Comparison of ENCODE assay signal across 8 cellular contexts in the genomic region with DNA sequence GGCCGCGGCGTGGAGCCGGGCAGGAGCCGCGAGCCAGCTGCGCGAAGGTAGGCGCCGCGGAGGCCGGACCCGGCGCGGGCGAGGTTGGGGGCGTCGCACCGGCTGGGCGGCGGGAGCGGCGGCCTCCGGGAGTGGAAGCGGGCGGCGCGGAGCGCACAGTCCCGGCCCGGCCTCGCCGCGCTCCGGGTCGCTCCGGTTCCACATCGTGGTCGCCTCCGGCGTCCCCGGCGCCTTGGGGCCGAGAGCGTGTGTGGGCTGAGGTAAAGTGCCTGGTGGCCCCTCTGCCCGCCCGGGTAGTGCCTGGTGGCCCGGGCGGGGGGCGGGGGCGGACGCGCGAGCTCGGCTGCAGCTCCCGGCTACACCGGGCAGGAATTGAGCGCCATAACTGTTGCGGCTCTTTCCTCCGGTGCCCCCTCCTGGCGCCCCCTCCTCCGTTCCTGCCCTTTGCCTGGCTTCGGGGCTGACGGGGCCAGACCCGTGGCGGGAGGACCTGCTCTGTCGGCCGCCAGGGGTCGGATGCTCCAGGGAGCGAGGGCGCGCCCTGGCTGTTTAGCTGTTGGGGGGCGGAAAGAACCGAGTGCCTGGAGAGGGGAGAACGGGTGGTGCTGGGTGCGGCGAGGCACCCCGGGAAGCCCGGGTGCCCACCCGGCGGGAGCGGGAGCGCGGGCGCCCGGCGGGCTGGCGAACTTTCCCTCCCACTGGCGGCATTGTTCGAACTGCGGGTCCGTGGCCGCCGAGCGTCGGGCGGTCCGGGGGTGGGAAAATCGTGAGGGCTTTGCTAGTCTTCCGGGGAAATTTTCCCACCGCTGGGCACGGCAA. TPM values are rescaled to one million over a fixed set of nuclear protein-coding genes. Genes with fewer than 3 reads are reported as not detected.
DNase-seq lines count a peak whose midpoint lies in the region; ATAC-seq and TF ChIP-seq lines count a peak whose summit lies in the region.

No MANE protein-coding gene starts in this region.

- ATAC-seq in HG02623 (IDR thresholded peaks at IDR 0.05; ENCODE audit: unreplicated experiment) (peak; percentile 43), heart right ventricle (peak; percentile 56 to 81 (median 60))

- no peaks in the 10 kb centered on the region for H3K9me2 ChIP-seq in OCI-LY1 (ENCODE audit: low read depth, low read length)

- H3K4me3 ChIP-seq in OCI-LY1 (ENCODE audit: low read depth, low read length, poor library complexity, severe bottlenecking) (peak overlapping the region; percentile 77), heart right ventricle (peak overlapping the region; percentile 41 to 78 (median 72))

- no peak overlapping the region for H2AFZ ChIP-seq in OCI-LY1 (ENCODE audit: low read length)

- H4K20me1 ChIP-seq in OCI-LY1 (ENCODE audit: insufficient read depth, low read length) = no peaks in the 10 kb centered on the region

- peak; percentile 26 for DNase-seq in GDM1 (lab: John Stamatoyannopoulos, UW)
- DNase-seq in activated naive CD4-positive, alpha-beta T cell treated with anti-CD3 and anti-CD28 coated beads, Interleukin-2, amount 50 U/mL, for 16 hours = peak; percentile 29
- DNase-seq in heart right ventricle = peak; percentile 11 to 41
- DNase-seq in posterior vena cava (ENCODE audit: low spot score) = peak; percentile 79
- no peak for DNase-seq in NCI-H187 (lab: John Stamatoyannopoulos, UW)
- no peak for DNase-seq in inferior parietal cortex (ENCODE audit: extremely low spot score)

- peak; percentile 40 for TF ChIP-seq CTCF in OCI-LY1 (IDR thresholded peaks at IDR 0.05; ENCODE audit: low read length)
- TF ChIP-seq CTCF in heart right ventricle (IDR thresholded peaks at IDR 0.05) = peak in 8 of 9 donors; percentile 24 to 65 (median 48)

- H3K4me1 ChIP-seq in OCI-LY1 (ENCODE audit: insufficient read depth, low read length, severe bottlenecking) = peaks cover 5% of the 10 kb centered on the region
- H3K4me1 ChIP-seq in heart right ventricle = peaks cover 0 to 12% (median 4%) of the 10 kb centered on the region in 9 donors

- peak overlapping the region; percentile 63 for H3K9ac ChIP-seq in OCI-LY1 (ENCODE audit: low read length)

- WGBS in heart right ventricle, 2 donors = 0 to 1% methylated on average over 49 to 77 of the region's 102 CpGs

- no peaks in the 10 kb centered on the region for H3K36me3 ChIP-seq in OCI-LY1 (ENCODE audit: insufficient read depth, low read length)
- no peaks in the 10 kb centered on the region for H3K36me3 ChIP-seq in heart right ventricle

- H3K79me2 ChIP-seq in OCI-LY1 (ENCODE audit: insufficient read depth, low read length) = no peaks in the 10 kb centered on the region

- H3K4me2 ChIP-seq in OCI-LY1 (ENCODE audit: low read length) = peak overlapping the region; percentile 81

- H3K27me3 ChIP-seq in OCI-LY1 (ENCODE audit: insufficient read depth, low read length) = no peaks in the 10 kb centered on the region
- H3K27me3 ChIP-seq in heart right ventricle = peaks cover 0 to 62% (median 0%) of the 10 kb centered on the region in 7 donors

- intact Hi-C loops in heart right ventricle (cut with DNase I) = loop anchor here in 5 of 10 donors (2.0 to 10.0 kb wide), 3 partner anchors 62 to 64 kb away; no protein-coding TSS in a partner anchor
- intact Hi-C loops in posterior vena cava (cut with DNase I) = no loop called here

- H3K27ac ChIP-seq in OCI-LY1 (ENCODE audit: low read depth, low read length, poor library complexity, severe bottlenecking) = no peak overlapping the region
- H3K27ac ChIP-seq in heart right ventricle = peak overlapping the region; percentile 53 to 85 (median 78)

- H3K9me3 ChIP-seq in OCI-LY1 (ENCODE audit: low read length) (no peaks in the 10 kb centered on the region), heart right ventricle (peaks cover 0 to 5% (median 0%) of the 10 kb centered on the region in 11 donors)

- no peaks in the 10 kb centered on the region for H3F3A ChIP-seq in OCI-LY1 (ENCODE audit: insufficient read depth, low read length)

RNA-seq across cellular contexts. Expression of a gene that starts 0.7 kb away (rescaled TPM):
- total RNA-seq in heart right ventricle = 1 to 10 TPM; 4.5 to 8.7 (median 6.4) TPM
- polyA plus RNA-seq in heart right ventricle = 1 to 10 TPM; 1.6 to 1.9 TPM
- total RNA-seq in posterior vena cava = 1 to 10 TPM; 3.1 to 6.6 TPM

Comparison
In these comparisons a context has a peak if more than half of its experiments do, and no peak if none do; other contexts are left out.
1. DNase-seq: peak in GDM1 (single experiment), activated naive CD4-positive, alpha-beta T cell treated with anti-CD3 and anti-CD28 coated beads, Interleukin-2, amount 50 U/mL, for 16 hours (single experiment), heart right ventricle (2 of 2) and posterior vena cava (single experiment); none in NCI-H187 (0 of 2) and inferior parietal cortex (single experiment).